Comparison of ENCODE assay signal across 11 cellular contexts in the genomic region with DNA sequence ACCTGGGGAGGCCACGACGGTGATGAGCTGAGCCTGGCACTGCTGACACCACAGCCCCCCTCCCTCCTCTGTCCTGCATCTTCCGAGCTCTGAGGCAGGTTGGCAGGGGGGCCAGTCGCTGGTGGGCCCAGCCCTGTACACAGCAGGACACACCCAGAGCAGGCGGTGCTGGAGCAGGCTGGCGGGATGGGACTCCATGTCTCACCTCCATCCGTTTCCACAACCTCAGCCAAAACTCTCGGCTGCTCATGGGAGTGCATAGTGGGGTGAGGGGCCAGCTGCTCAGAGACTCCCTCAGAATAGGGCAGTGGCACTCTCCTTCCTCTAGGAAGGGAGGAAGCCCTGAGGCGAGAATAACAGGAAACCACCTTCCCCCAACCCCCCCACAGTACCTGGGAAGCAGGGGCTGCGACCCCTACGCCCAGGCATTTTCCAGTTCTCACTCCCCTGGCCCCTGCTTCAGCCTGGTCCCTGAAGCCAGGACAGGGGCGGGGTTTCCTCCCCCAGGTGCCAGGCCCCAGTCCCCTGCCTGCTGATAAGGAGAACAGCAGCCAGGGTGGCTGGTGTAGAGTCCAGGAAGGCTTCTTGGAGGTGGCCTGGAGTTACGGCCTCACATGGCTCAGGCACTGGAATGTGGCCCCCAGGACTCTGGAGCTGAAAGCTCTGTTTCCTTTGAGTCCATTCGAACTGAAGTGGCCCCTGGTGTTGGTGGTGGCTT. TPM values are rescaled to one million over a fixed set of nuclear protein-coding genes. Genes with fewer than 3 reads are reported as not detected.
DNase-seq lines count a peak whose midpoint lies in the region; ATAC-seq and TF ChIP-seq lines count a peak whose summit lies in the region.
"Had no signal": no experiment of that assay in that cellular context is flagged by ENCODE, and none has a peak within 500 bp of the region (broad histone marks: within the 10 kb centered on the region; RNA-seq: fewer than 3 reads in every experiment).

No MANE protein-coding gene starts in this region.

- H3K4me1 Mint-ChIP-seq in T-helper 17 cell, result peaks cover 27% of the 10 kb centered on the region

- H3K9ac ChIP-seq in HUES48 (ENCODE audit: low read depth, low read length), result no peak overlapping the region
- H3K9ac ChIP-seq in adipocyte (ENCODE audit: low read length), result peak overlapping the region; percentile 70

- H3K9me3 ChIP-seq in HUES48 (ENCODE audit: control insufficient read depth, insufficient read depth, low read length) (no peaks in the 10 kb centered on the region), adipocyte (ENCODE audit: control insufficient read depth, low read length) (no peaks in the 10 kb centered on the region), spleen (no peaks in the 10 kb centered on the region), osteoblast (ENCODE audit: low read depth, low read length) (no peaks in the 10 kb centered on the region), T-helper 17 cell (ENCODE audit: control insufficient read depth, low read length, poor library complexity, severe bottlenecking) (no peaks in the 10 kb centered on the region)
- H3K9me3 ChIP-seq: neutrophil had no signal

- H3K4me2 ChIP-seq in osteoblast (ENCODE audit: insufficient read depth, low read length), result no peak overlapping the region

- intact Hi-C loops in spleen (cut with DNase I; ENCODE audit: low total_unique reads), result no loop called here

- no peak overlapping the region for H3K27ac Mint-ChIP-seq in T-helper 17 cell

- H3K4me1 ChIP-seq in HUES48 (ENCODE audit: control insufficient read depth, insufficient read depth, low read length) (peaks cover 11% of the 10 kb centered on the region; the same call in 1 of the 2 replicates), adipocyte (ENCODE audit: control insufficient read depth, insufficient read depth, low read length) (peaks cover 20% of the 10 kb centered on the region), spleen (peaks cover 19 to 56% (median 42%) of the 10 kb centered on the region in 6 donors), osteoblast (ENCODE audit: insufficient read depth, low read length) (peaks cover 23% of the 10 kb centered on the region)

- 19 to 35% (median 28%) methylated on average over 8 to 14 of the region's 14 CpGs for WGBS in spleen, 5 donors

- H3K27ac ChIP-seq in HUES48 (ENCODE audit: low read depth, low read length), result peak overlapping the region; percentile 47
- peak overlapping the region; percentile 28 to 100 (median 78) for H3K27ac ChIP-seq in spleen
- H3K27ac ChIP-seq in osteoblast (ENCODE audit: low read depth, low read length), result no peak overlapping the region
- H3K27ac ChIP-seq: neutrophil had no signal

- H3K79me2 ChIP-seq in osteoblast (ENCODE audit: insufficient read depth, low read length), result peaks cover 8% of the 10 kb centered on the region

- peaks cover 10% of the 10 kb centered on the region for H3K27me3 ChIP-seq in HUES48 (ENCODE audit: control insufficient read depth, insufficient read depth, low read length)
- H3K27me3 ChIP-seq in adipocyte (replicated peaks; ENCODE audit: control insufficient read depth, insufficient read depth, low read length), result no peaks in the 10 kb centered on the region
- peaks cover 0 to 24% (median 0%) of the 10 kb centered on the region in 7 donors for H3K27me3 ChIP-seq in spleen (replicated peaks in 1 of 7)
- peaks cover 13% of the 10 kb centered on the region for H3K27me3 ChIP-seq in osteoblast (ENCODE audit: insufficient read depth, low read length)

- no peak for TF ChIP-seq POLR2A in spleen (IDR thresholded peaks at IDR 0.05)

- H2AFZ ChIP-seq in osteoblast (ENCODE audit: low read length), result no peak overlapping the region

- no peaks in the 10 kb centered on the region for H4K20me1 ChIP-seq in osteoblast (ENCODE audit: insufficient read depth, low read length)

- no peaks in the 10 kb centered on the region for H3K36me3 Mint-ChIP-seq in T-helper 17 cell (ENCODE audit: low read depth)

- no peaks in the 10 kb centered on the region for H3K27me3 Mint-ChIP-seq in T-helper 17 cell

- H3K4me3 ChIP-seq in HUES48 (ENCODE audit: low read depth, low read length) (no peak overlapping the region), adipocyte (ENCODE audit: low read length) (no peak overlapping the region), spleen (no peak overlapping the region), osteoblast (ENCODE audit: insufficient read depth, low read length) (no peak overlapping the region)

- no peak overlapping the region for H3K4me3 Mint-ChIP-seq in T-helper 17 cell

- no peak for DNase-seq in adipocyte (ENCODE audit: low read depth)
- DNase-seq in islet precursor cell, result peak; percentile 77
- DNase-seq in spleen, result peak; percentile 82
- no peak for DNase-seq in osteoblast (ENCODE audit: insufficient read length, low spot score, missing footprints)
- DNase-seq in T-helper 17 cell, result no peak
- no peak for DNase-seq in NCI-H1930 (lab: John Stamatoyannopoulos, UW)
- no peak for DNase-seq in dedifferentiated amniotic fluid mesenchymal stem cell (ENCODE audit: extremely low spot score)
- DNase-seq: NCI-H2029 treated with DMSO at 0.1 percent for 48 hours; stimulated activated CD8-positive, alpha-beta memory T cell treated with anti-CD3 and anti-CD28 coated beads, Interleukin-4, amount 100 ng/mL, for 48 hours had no signal

- TF ChIP-seq CTCF in spleen (IDR thresholded peaks at IDR 0.05 in 8 of 11, conservative IDR thresholded peaks at IDR 0.05 in 3 of 11), result peak in 1 of 11 experiments; percentile 5
- TF ChIP-seq CTCF in osteoblast (IDR thresholded peaks at IDR 0.05; ENCODE audit: extremely low read depth, low read depth, low read length), result no peak

- H3K36me3 ChIP-seq in HUES48 (ENCODE audit: control insufficient read depth, insufficient read depth, low read length) (no peaks in the 10 kb centered on the region), adipocyte (ENCODE audit: control insufficient read depth, insufficient read depth, low read length, severe bottlenecking) (no peaks in the 10 kb centered on the region), spleen (no peaks in the 10 kb centered on the region), osteoblast (ENCODE audit: insufficient read depth, low read length) (no peaks in the 10 kb centered on the region)
- H3K36me3 ChIP-seq: neutrophil had no signal

- no peak for ATAC-seq in T-helper 17 cell

RNA-seq across cellular contexts. Expression of a gene that starts 3.2 kb away (rescaled TPM):
- 10 to 100 TPM in 5 of 7 donors, 1 to 10 TPM in 2; 7.1 to 14.7 (median 11.6) TPM for total RNA-seq in spleen
- 1 to 10 TPM in 2 of 3 donors, under 1 TPM in 1; 0.59 to 4.3 (median 1.1) TPM for polyA plus RNA-seq in spleen
- total RNA-seq in osteoblast, result 4.4 and 4.7 TPM in 2 replicates
- 10 to 100 TPM; 16.3 to 18.2 TPM for total RNA-seq in T-helper 17 cell

RNA-seq across cellular contexts. Expression of a gene that starts 12.7 kb away (rescaled TPM):
- total RNA-seq in spleen, result 1 to 10 TPM in 6 of 7 donors, under 1 TPM in 1; 0.94 to 3.5 (median 2.4) TPM
- polyA plus RNA-seq in spleen, result under 1 TPM; 0.35 to 0.96 (median 0.67) TPM
- total RNA-seq in osteoblast, result 0.88 and 1.4 TPM in 2 replicates
- total RNA-seq in T-helper 17 cell, result 1 to 10 TPM in 1 of 2 donors, under 1 TPM in 1; 0.94 to 1.9 TPM

RNA-seq across cellular contexts. Expression of a gene that starts 22.4 kb away (rescaled TPM):
- total RNA-seq in spleen, result 100 to 1,000 TPM; 167 to 218 (median 186) TPM
- polyA plus RNA-seq in spleen, result 100 to 1,000 TPM; 279 to 499 (median 316) TPM
- 253 and 278 TPM in 2 replicates for total RNA-seq in osteoblast
- 100 to 1,000 TPM; 233 to 245 TPM for total RNA-seq in T-helper 17 cell

RNA-seq across cellular contexts. Expression of a gene that starts 45.4 kb away (rescaled TPM):
- 10 to 100 TPM; 35.3 to 71.7 (median 46.0) TPM for total RNA-seq in spleen
- 10 to 100 TPM; 12.6 to 31.6 (median 23.3) TPM for polyA plus RNA-seq in spleen
- 2.9 and 3.2 TPM in 2 replicates for total RNA-seq in osteoblast
- 10 to 100 TPM; 23.1 to 34.2 TPM for total RNA-seq in T-helper 17 cell

RNA-seq across cellular contexts. Expression of a gene that starts 53.3 kb away (rescaled TPM):
- 100 to 1,000 TPM in 1 of 7 donors, 10 to 100 TPM in 6; 32.3 to 103 (median 39.0) TPM for total RNA-seq in spleen
- polyA plus RNA-seq in spleen, result 100 to 1,000 TPM in 2 of 3 donors, 10 to 100 TPM in 1; 95.2 to 114 (median 111) TPM
- total RNA-seq in osteoblast, result 34.5 and 51.4 TPM in 2 replicates
- total RNA-seq in T-helper 17 cell, result 10 to 100 TPM; 55.2 to 59.9 TPM

Comparison
In these comparisons a context has a peak if more than half of its experiments do, and no peak if none do; other contexts are left out.
1. DNase-seq: peak in islet precursor cell (single experiment) and spleen (single experiment); none in adipocyte (single experiment), osteoblast (single experiment), T-helper 17 cell (0 of 3), NCI-H1930 (0 of 2) and dedifferentiated amniotic fluid mesenchymal stem cell (single experiment).